In the genomic region with DNA sequence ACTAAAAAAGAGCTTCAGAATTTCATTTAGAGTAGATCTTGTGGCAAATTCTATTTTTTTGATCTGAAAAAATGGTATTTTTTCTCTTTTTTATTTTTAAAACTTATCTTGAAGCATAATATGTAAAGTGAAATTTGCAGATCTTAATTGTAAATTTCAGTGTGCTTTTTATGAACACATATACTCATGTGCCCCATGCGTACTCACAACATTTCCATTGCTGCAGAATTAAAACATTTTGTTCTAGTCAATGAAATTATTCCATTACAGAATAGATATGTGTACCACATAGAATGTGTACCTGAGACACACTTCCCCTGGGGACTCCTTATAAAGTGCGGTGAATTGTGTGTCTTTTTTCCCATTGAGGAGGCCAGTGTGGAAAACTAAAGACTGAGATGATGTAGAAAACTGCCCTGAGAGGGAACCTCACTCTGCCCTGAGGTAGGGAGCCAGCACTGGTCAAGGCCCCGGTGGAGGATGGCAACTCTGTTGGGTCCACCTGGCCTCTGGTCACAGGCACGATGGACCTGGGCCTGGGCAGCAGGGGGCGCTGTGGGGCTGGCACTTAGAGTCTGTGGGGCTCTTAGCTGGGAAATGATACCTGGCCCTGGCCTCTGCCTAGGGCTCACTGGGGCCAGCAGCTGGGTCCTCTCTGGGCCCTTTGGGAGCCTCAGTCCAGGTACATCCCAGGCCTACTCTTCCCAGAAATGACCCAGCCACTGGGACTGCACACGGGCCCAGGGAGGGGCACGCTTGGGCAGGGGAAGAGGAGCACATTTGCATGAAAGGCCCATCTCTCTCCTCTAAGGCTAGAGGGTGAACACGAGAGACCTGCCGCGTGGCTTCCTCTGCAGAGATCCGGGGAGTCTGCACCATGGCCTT, we compare ENCODE assay signal across 8 cellular contexts.
DNase-seq lines count a peak whose midpoint lies in the region; ATAC-seq and TF ChIP-seq lines count a peak whose summit lies in the region.

No MANE protein-coding gene starts in this region.

- ATAC-seq in GM18519 (IDR thresholded peaks at IDR 0.05; ENCODE audit: low FRiP score, unreplicated experiment), result no peak
- ATAC-seq in HG03045 (IDR thresholded peaks at IDR 0.05; ENCODE audit: unreplicated experiment), result no peak

- peaks cover 4% of the 10 kb centered on the region for H3K4me1 ChIP-seq in osteoblast (ENCODE audit: insufficient read depth, low read length)

- no peaks in the 10 kb centered on the region for H4K20me1 ChIP-seq in osteoblast (ENCODE audit: insufficient read depth, low read length)

- H3K27me3 ChIP-seq in osteoblast (ENCODE audit: insufficient read depth, low read length), result peaks cover 13% of the 10 kb centered on the region

- no peak overlapping the region for H3K4me2 ChIP-seq in osteoblast (ENCODE audit: insufficient read depth, low read length)

- peak; percentile 29 to 55 for DNase-seq in activated CD4-positive, alpha-beta T cell treated with anti-CD3 and anti-CD28 coated beads for 24 hours (ENCODE audit: low read depth in 2 of 2)
- no peak for DNase-seq in activated CD4-positive, alpha-beta T cell treated with anti-CD3 and anti-CD28 coated beads for 1 hour
- DNase-seq in NCI-H1694 (lab: John Stamatoyannopoulos, UW) (peak; percentile 42), foreskin fibroblast (peak in 1 of 2 donors; percentile 26), osteoblast (ENCODE audit: insufficient read length, low spot score, missing footprints) (no peak)
- DNase-seq in activated CD8-positive, alpha-beta memory T cell treated with anti-CD3 and anti-CD28 coated beads, Interleukin-2, amount 50 U/mL, for 4 hours, result peak; percentile 42

- H2AFZ ChIP-seq in osteoblast (ENCODE audit: low read length), result peak overlapping the region; percentile 39

- TF ChIP-seq CTCF in foreskin fibroblast (IDR thresholded peaks at IDR 0.05; ENCODE audit: low read depth, low read length) (peak; percentile 64), osteoblast (IDR thresholded peaks at IDR 0.05; ENCODE audit: extremely low read depth, low read depth, low read length) (peak; percentile 76)

- no peaks in the 10 kb centered on the region for H3K36me3 ChIP-seq in osteoblast (ENCODE audit: insufficient read depth, low read length)

- H3K9me3 ChIP-seq in osteoblast (ENCODE audit: low read depth, low read length), result no peaks in the 10 kb centered on the region

- no peaks in the 10 kb centered on the region for H3K79me2 ChIP-seq in osteoblast (ENCODE audit: insufficient read depth, low read length)

- no peak overlapping the region for H3K27ac ChIP-seq in osteoblast (ENCODE audit: low read depth, low read length)

- H3K4me3 ChIP-seq in foreskin fibroblast (ENCODE audit: low read depth in 1 of 2, low read length in 2 of 2) (no peak overlapping the region), osteoblast (ENCODE audit: insufficient read depth, low read length) (no peak overlapping the region)

Comparison
In these comparisons a context has a peak if more than half of its experiments do, and no peak if none do; other contexts are left out.
1. DNase-seq: peak in activated CD4-positive, alpha-beta T cell treated with anti-CD3 and anti-CD28 coated beads for 24 hours (2 of 2), NCI-H1694 (single experiment) and activated CD8-positive, alpha-beta memory T cell treated with anti-CD3 and anti-CD28 coated beads, Interleukin-2, amount 50 U/mL, for 4 hours (single experiment); none in activated CD4-positive, alpha-beta T cell treated with anti-CD3 and anti-CD28 coated beads for 1 hour (single experiment) and osteoblast (single experiment).